In the genomic region with DNA sequence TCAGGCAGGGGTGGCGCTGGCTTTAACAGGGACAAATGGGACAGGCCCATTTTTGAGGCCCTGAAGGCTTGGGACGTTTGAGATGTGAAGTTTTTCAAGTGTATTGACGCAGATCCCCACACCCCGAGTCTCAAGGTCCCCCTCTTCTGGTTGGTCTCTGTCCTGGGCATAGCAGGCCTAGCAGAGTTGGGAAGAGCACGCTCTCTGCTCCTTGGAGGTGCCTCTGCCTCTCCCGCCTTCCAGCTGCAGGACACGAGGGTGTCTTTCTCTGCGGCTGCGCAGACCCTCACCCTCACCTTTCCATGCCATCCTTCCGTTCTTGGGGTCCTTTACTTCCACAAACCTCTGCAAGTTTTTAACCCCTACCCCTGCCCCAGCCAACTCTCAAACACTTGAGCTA, we compare ENCODE assay signal across 36 cellular contexts. TPM values are rescaled to one million over a fixed set of nuclear protein-coding genes. Genes with fewer than 3 reads are reported as not detected.
"Had no signal": no experiment of that assay in that cellular context is flagged by ENCODE, and none has a peak within 500 bp of the region (broad histone marks: within the 10 kb centered on the region; RNA-seq: fewer than 3 reads in every experiment).

No MANE protein-coding gene starts in this region.

- H3K27me3 ChIP-seq: colonic mucosa, esophagus muscularis mucosa, foreskin keratinocyte, gastroesophageal sphincter, heart left ventricle, hepatocyte, ovary, sigmoid colon, thyroid gland had no signal

- ATAC-seq: foreskin keratinocyte; gastroesophageal sphincter; heart left ventricle; left lobe of liver; naive thymus-derived CD4-positive, alpha-beta T cell; psoas muscle; right cardiac atrium; stimulated activated effector memory CD8-positive, alpha-beta T cell treated with anti-CD3 and anti-CD28 coated beads, Interleukin-12 subunit alpha, Interleukin-12 subunit beta, amount 100 ng/mL, for 72 hours had no signal

- H3K4me3 ChIP-seq: colonic mucosa, esophagus muscularis mucosa, gastroesophageal sphincter, heart left ventricle, hepatocyte, ovary, psoas muscle, sigmoid colon, stomach, thyroid gland had no signal

- H3K79me2 ChIP-seq: hepatocyte had no signal

- H3K4me1 ChIP-seq: colonic mucosa, foreskin keratinocyte, psoas muscle had no signal

- H3K27ac ChIP-seq: colonic mucosa, esophagus muscularis mucosa, foreskin keratinocyte, gastroesophageal sphincter, heart left ventricle, hepatocyte, ovary, psoas muscle, sigmoid colon, stomach, thyroid gland had no signal

- H3K4me2 ChIP-seq: hepatocyte had no signal

- DNase-seq: colonic mucosa; dermis blood vessel endothelial cell; effector memory CD4-positive, alpha-beta T cell; foreskin keratinocyte; heart left ventricle; kidney; mesenchymal stem cell; midbrain; naive thymus-derived CD4-positive, alpha-beta T cell; occipital lobe; ovary; posterior cingulate gyrus; psoas muscle; right cardiac atrium; sigmoid colon; stimulated activated CD4-positive, alpha-beta T cell treated with anti-CD3 and anti-CD28 coated beads, Interleukin-2, amount 100 ng/mL, for 24 hours; stimulated activated CD4-positive, alpha-beta T cell treated with anti-CD3 and anti-CD28 coated beads, Interleukin-4, amount 100 ng/mL, for 24 hours; stimulated activated naive CD4-positive, alpha-beta T cell treated with Interleukin-2 at 50 U/mL for 16 hours; stomach; thyroid gland had no signal

- H3K36me3 ChIP-seq: colonic mucosa, ovary, thyroid gland had no signal

RNA-seq across cellular contexts. Expression of gene ADAMTSL2, which starts 18.6 kb away (rescaled TPM):
- total RNA-seq: endothelial cell of umbilical vein, epithelial cell of proximal tubule, foreskin keratinocyte had no signal
- polyA plus RNA-seq: endothelial cell of umbilical vein, foreskin keratinocyte had no signal

RNA-seq across cellular contexts. Expression of gene MYMK, which starts 28.4 kb away (rescaled TPM):
- total RNA-seq: colonic mucosa; dermis blood vessel endothelial cell; endothelial cell of umbilical vein; epithelial cell of proximal tubule; esophagus muscularis mucosa; fibroblast of lung; foreskin keratinocyte; gastroesophageal sphincter; heart left ventricle; hepatocyte; kidney; left lobe of liver; lower leg skin; lung microvascular endothelial cell; mucosa of gallbladder; naive thymus-derived CD4-positive, alpha-beta T cell; occipital lobe; ovary; renal cortical epithelial cell; right cardiac atrium; sigmoid colon; stomach; subcutaneous adipose tissue; temporal lobe; thyroid gland had no signal
- polyA plus RNA-seq: endothelial cell of umbilical vein; fibroblast of lung; foreskin keratinocyte; heart left ventricle; naive thymus-derived CD4-positive, alpha-beta T cell; ovary; right cardiac atrium; sigmoid colon; stomach; urinary bladder had no signal

RNA-seq across cellular contexts. Expression of gene FAM163B, which starts 56.1 kb away (rescaled TPM):
- total RNA-seq: dermis blood vessel endothelial cell; endothelial cell of umbilical vein; epithelial cell of proximal tubule; esophagus muscularis mucosa; fibroblast of lung; foreskin keratinocyte; gastroesophageal sphincter; heart left ventricle; lower leg skin; lung microvascular endothelial cell; naive thymus-derived CD4-positive, alpha-beta T cell; psoas muscle; renal cortical epithelial cell; skeletal muscle tissue; stomach; subcutaneous adipose tissue; thyroid gland had no signal
- polyA plus RNA-seq: endothelial cell of umbilical vein; fibroblast of lung; foreskin keratinocyte; naive thymus-derived CD4-positive, alpha-beta T cell; psoas muscle; stomach had no signal
